ENCODE assay signal across 6 cellular contexts in the genomic region with DNA sequence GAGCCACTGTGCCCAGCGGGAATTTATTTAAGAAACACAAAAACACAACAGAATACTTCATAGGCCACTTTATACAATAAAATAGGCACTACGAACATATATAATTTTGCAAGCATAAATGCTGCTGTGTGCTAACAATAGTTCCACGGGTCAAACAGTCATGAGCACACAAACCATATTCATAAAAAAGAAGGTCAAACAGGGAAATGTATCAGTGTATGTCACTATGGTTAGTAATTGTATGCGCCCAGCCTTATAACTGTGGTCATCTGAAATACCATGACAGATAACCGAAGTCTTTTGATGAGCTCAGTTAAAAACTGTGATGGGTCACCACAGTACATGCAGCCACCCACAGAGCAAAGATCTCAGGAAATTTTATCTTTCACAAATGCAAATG.
"Had no signal": no experiment of that assay in that cellular context is flagged by ENCODE, and none has a peak within 500 bp of the region (broad histone marks: within the 10 kb centered on the region; RNA-seq: fewer than 3 reads in every experiment).

No MANE protein-coding gene starts in this region.

- H3K4me2 ChIP-seq: GM23338 had no signal

- H3K4me3 ChIP-seq: GM23338, HAP-1 had no signal

- H3K36me3 ChIP-seq: HAP-1 had no signal

- H2AFZ ChIP-seq: GM23338 had no signal

- H3K4me1 ChIP-seq: HAP-1 had no signal

- ATAC-seq: GM23338, HCT116, HepG2 had no signal

- H3K27ac ChIP-seq: HL-60 had no signal

- DNase-seq: HFFc6 had no signal
